ENCODE assay signal across 1 cellular context in the genomic region with DNA sequence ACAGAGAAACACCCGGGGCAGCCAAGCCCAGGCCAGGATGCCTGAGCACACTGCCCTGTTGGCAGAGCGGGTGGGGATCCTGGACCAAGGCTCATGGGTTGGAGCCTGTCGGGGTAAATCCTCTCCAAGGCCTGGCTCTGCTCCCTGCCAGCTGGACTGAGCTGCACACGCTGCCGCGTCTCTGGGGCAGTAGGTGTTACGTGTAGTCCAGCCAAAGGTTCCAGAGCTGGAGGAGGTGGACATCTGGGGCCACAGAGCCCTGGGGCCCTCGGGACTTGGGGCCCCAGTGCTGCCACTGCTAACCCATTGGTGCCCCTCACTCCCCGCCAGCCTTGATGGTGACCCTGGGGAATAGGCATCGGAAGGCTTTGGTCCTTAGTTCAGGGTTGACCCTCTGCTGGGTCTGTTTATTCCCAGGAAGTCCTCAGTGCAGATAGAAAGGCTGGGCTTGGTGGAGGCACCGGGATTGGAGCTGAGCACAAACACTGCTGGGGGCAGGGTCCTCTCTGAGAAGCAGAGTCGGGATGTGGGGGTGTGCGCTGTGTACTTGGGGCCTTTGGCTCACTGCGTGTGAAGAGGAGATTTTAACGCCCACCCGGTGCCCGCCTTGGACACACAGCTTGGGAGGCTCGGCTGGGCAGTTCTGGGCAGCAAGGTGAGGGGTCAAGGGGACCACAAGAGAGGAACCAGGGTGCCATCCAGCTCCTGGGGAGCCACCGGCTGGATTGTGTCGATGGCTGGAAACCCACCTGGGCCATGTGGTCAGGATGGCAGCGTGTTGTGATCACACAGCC.
A peak's percentile ranks its signal among the peaks of the same experiment; 100 is the strongest.
TF ChIP-seq lines count a peak whose summit lies in the region.

No MANE protein-coding gene starts in this region.

TF ChIP-seq in HepG2, 621 proteins besides CTCF, POLR2A, EP300 and RAD21 (continued from another document and continues in another):
- peak; percentile 17; the same call in 1 of the 2 replicates for TF ChIP-seq EED (CRISPR knock-in tag; IDR thresholded peaks at IDR 0.05)
- no peak for TF ChIP-seq ZNF460 (CRISPR knock-in tag; IDR thresholded peaks at IDR 0.05; ENCODE audit: borderline replicate concordance)
- no peak for TF ChIP-seq ZBED4 (CRISPR knock-in tag; IDR thresholded peaks at IDR 0.05; ENCODE audit: borderline replicate concordance)
- 0 out of 2 replicates have a peak, but pooled peaks have one; percentile 38 for TF ChIP-seq MEIS2 (CRISPR knock-in tag; IDR thresholded peaks at IDR 0.05)
- TF ChIP-seq KDM5B (CRISPR knock-in tag; IDR thresholded peaks at IDR 0.05; ENCODE audit: borderline replicate concordance) = 0 out of 2 replicates have a peak, but pooled peaks have one; percentile 26
- TF ChIP-seq, protein P1, sequence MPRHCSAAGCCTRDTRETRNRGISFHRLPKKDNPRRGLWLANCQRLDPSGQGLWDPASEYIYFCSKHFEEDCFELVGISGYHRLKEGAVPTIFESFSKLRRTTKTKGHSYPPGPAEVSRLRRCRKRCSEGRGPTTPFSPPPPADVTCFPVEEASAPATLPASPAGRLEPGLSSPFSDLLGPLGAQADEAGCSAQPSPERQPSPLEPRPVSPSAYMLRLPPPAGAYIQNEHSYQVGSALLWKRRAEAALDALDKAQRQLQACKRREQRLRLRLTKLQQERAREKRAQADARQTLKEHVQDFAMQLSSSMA (CRISPR knock-in tag; IDR thresholded peaks at IDR 0.05) = 0 out of 2 replicates have a peak, but pooled peaks have one; percentile 72
- no peak for TF ChIP-seq SPEN (CRISPR knock-in tag; IDR thresholded peaks at IDR 0.05; ENCODE audit: low read depth)
- peak; percentile 44 for TF ChIP-seq ZFX (CRISPR knock-in tag; IDR thresholded peaks at IDR 0.05; ENCODE audit: low read depth)
- peak; percentile 62; the same call in 1 of the 2 replicates for TF ChIP-seq ZFP41 (CRISPR knock-in tag; IDR thresholded peaks at IDR 0.05; ENCODE audit: borderline replicate concordance)
- 0 out of 2 replicates have a peak, but pooled peaks have one; percentile 34 for TF ChIP-seq ZNF766 (CRISPR knock-in tag; IDR thresholded peaks at IDR 0.05; ENCODE audit: borderline replicate concordance)
- peak; percentile 20; the same call in 1 of the 2 replicates for TF ChIP-seq REPIN1 (CRISPR knock-in tag; IDR thresholded peaks at IDR 0.05; ENCODE audit: borderline replicate concordance, low read depth)
- TF ChIP-seq RXRB (CRISPR knock-in tag; IDR thresholded peaks at IDR 0.05; ENCODE audit: borderline replicate concordance) = peak; percentile 49; the same call in 1 of the 2 replicates
- peak; percentile 27; the same call in 1 of the 2 replicates for TF ChIP-seq TFAP4 (IDR thresholded peaks at IDR 0.05; ENCODE audit: borderline replicate concordance, low read depth)
- TF ChIP-seq FOSL2 (CRISPR knock-in tag; IDR thresholded peaks at IDR 0.05) = no peak
- no peak for TF ChIP-seq ZNF530 (CRISPR knock-in tag; IDR thresholded peaks at IDR 0.05; ENCODE audit: low read depth)
- TF ChIP-seq GZF1 (CRISPR knock-in tag; IDR thresholded peaks at IDR 0.05) = peak; percentile 23; the same call in 1 of the 2 replicates
- peak; percentile 49 for TF ChIP-seq HIC2 (CRISPR knock-in tag; IDR thresholded peaks at IDR 0.05; ENCODE audit: low read depth)
- 0 out of 2 replicates have a peak, but pooled peaks have one; percentile 25 for TF ChIP-seq ZFY (CRISPR knock-in tag; IDR thresholded peaks at IDR 0.05)
- 0 out of 2 replicates have a peak, but pooled peaks have one; percentile 53 for TF ChIP-seq KDM3A (CRISPR knock-in tag; IDR thresholded peaks at IDR 0.05; ENCODE audit: low read depth)
- peak; percentile 62; the same call in 1 of the 2 replicates for TF ChIP-seq ZNF274 (CRISPR knock-in tag; IDR thresholded peaks at IDR 0.05)
- TF ChIP-seq, protein P2, sequence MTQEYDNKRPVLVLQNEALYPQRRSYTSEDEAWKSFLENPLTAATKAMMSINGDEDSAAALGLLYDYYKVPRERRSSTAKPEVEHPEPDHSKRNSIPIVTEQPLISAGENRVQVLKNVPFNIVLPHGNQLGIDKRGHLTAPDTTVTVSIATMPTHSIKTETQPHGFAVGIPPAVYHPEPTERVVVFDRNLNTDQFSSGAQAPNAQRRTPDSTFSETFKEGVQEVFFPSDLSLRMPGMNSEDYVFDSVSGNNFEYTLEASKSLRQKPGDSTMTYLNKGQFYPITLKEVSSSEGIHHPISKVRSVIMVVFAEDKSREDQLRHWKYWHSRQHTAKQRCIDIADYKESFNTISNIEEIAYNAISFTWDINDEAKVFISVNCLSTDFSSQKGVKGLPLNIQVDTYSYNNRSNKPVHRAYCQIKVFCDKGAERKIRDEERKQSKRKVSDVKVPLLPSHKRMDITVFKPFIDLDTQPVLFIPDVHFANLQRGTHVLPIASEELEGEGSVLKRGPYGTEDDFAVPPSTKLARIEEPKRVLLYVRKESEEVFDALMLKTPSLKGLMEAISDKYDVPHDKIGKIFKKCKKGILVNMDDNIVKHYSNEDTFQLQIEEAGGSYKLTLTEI (CRISPR knock-in tag; conservative IDR thresholded peaks at IDR 0.05) = no peak
- peak; percentile 30; the same call in 1 of the 2 replicates for TF ChIP-seq ZBTB4 (CRISPR knock-in tag; IDR thresholded peaks at IDR 0.05; ENCODE audit: borderline replicate concordance)
- TF ChIP-seq HDAC2 (CRISPR knock-in tag; IDR thresholded peaks at IDR 0.05) = peak; percentile 23
- no peak for TF ChIP-seq HNRNPH1 (optimal IDR thresholded peaks at IDR 0.05; ENCODE audit: low read depth, low read length)
- peak; percentile 68; the same call in 1 of the 2 replicates for TF ChIP-seq ZNF136 (CRISPR knock-in tag; IDR thresholded peaks at IDR 0.05; ENCODE audit: low read depth)
- TF ChIP-seq, protein P3, sequence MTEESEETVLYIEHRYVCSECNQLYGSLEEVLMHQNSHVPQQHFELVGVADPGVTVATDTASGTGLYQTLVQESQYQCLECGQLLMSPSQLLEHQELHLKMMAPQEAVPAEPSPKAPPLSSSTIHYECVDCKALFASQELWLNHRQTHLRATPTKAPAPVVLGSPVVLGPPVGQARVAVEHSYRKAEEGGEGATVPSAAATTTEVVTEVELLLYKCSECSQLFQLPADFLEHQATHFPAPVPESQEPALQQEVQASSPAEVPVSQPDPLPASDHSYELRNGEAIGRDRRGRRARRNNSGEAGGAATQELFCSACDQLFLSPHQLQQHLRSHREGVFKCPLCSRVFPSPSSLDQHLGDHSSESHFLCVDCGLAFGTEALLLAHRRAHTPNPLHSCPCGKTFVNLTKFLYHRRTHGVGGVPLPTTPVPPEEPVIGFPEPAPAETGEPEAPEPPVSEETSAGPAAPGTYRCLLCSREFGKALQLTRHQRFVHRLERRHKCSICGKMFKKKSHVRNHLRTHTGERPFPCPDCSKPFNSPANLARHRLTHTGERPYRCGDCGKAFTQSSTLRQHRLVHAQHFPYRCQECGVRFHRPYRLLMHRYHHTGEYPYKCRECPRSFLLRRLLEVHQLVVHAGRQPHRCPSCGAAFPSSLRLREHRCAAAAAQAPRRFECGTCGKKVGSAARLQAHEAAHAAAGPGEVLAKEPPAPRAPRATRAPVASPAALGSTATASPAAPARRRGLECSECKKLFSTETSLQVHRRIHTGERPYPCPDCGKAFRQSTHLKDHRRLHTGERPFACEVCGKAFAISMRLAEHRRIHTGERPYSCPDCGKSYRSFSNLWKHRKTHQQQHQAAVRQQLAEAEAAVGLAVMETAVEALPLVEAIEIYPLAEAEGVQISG (CRISPR knock-in tag; IDR thresholded peaks at IDR 0.05) = peak; percentile 14; the same call in 1 of the 2 replicates
- TF ChIP-seq ZNF501 (CRISPR knock-in tag; IDR thresholded peaks at IDR 0.05) = peak; percentile 65
- TF ChIP-seq PHF21A (CRISPR knock-in tag; IDR thresholded peaks at IDR 0.05) = peak; percentile 97
- TF ChIP-seq ZNF350 (CRISPR knock-in tag; IDR thresholded peaks at IDR 0.05; ENCODE audit: borderline replicate concordance, low read depth) = 0 out of 2 replicates have a peak, but pooled peaks have one; percentile 52
- 0 out of 2 replicates have a peak, but pooled peaks have one; percentile 42 for TF ChIP-seq ZNF543 (CRISPR knock-in tag; IDR thresholded peaks at IDR 0.05)
- no peak for TF ChIP-seq ZNF496 (CRISPR knock-in tag; IDR thresholded peaks at IDR 0.05; ENCODE audit: insufficient replicate concordance)
- peak; percentile 32; the same call in 1 of the 2 replicates for TF ChIP-seq ZNF430 (CRISPR knock-in tag; IDR thresholded peaks at IDR 0.05)
- TF ChIP-seq ZBTB38 (CRISPR knock-in tag; IDR thresholded peaks at IDR 0.05) = peak; percentile 61
- TF ChIP-seq ZMYM3 (CRISPR knock-in tag; IDR thresholded peaks at IDR 0.05) = peak; percentile 38; the same call in 1 of the 2 replicates
- TF ChIP-seq MED13 (CRISPR knock-in tag; IDR thresholded peaks at IDR 0.05) = no peak
- TF ChIP-seq ZBTB7A (CRISPR knock-in tag; IDR thresholded peaks at IDR 0.05) = 0 out of 2 replicates have a peak, but pooled peaks have one; percentile 59
- peak; percentile 12; the same call in 1 of the 2 replicates for TF ChIP-seq GATAD2A (CRISPR knock-in tag; IDR thresholded peaks at IDR 0.05)
- TF ChIP-seq MAFF (IDR thresholded peaks at IDR 0.05; ENCODE audit: low read depth, low read length) = no peak
- TF ChIP-seq ZNF761 (CRISPR knock-in tag; conservative IDR thresholded peaks at IDR 0.05) = peak; percentile 65; the same call in 1 of the 2 replicates
- TF ChIP-seq, protein P4, sequence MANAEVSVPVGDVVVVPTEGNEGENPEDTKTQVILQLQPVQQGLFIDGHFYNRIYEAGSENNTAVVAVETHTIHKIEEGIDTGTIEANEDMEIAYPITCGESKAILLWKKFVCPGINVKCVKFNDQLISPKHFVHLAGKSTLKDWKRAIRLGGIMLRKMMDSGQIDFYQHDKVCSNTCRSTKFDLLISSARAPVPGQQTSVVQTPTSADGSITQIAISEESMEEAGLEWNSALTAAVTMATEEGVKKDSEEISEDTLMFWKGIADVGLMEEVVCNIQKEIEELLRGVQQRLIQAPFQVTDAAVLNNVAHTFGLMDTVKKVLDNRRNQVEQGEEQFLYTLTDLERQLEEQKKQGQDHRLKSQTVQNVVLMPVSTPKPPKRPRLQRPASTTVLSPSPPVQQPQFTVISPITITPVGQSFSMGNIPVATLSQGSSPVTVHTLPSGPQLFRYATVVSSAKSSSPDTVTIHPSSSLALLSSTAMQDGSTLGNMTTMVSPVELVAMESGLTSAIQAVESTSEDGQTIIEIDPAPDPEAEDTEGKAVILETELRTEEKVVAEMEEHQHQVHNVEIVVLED (CRISPR knock-in tag; IDR thresholded peaks at IDR 0.05; ENCODE audit: borderline replicate concordance) = peak; percentile 42; the same call in 1 of the 2 replicates
- no peak for TF ChIP-seq ZMYM4 (CRISPR knock-in tag; IDR thresholded peaks at IDR 0.05)
